ENCODE assay signal across 20 cellular contexts in genomic region chr1:18505666-18506065, GRCh38. TPM values are rescaled to one million over a fixed set of nuclear protein-coding genes. Genes with fewer than 3 reads are reported as not detected.
"Had no signal": no experiment of that assay in that cellular context is flagged by ENCODE, and none has a peak within 500 bp of the region (broad histone marks: within the 10 kb centered on the region; RNA-seq: fewer than 3 reads in every experiment).

No MANE protein-coding gene starts in this region.

- H3K27ac Mint-ChIP-seq: IgD-negative memory B cell had no signal

- H3K4me3 Mint-ChIP-seq: IgD-negative memory B cell had no signal

- H3K4me1 Mint-ChIP-seq: IgD-negative memory B cell had no signal

- DNase-seq: Kasumi-1, MM.1S, NCI-H1105 treated with DMSO at 0.1 percent for 48 hours, NCI-H1417 treated with DMSO at 0.1 percent for 48 hours, NCI-H146, NCI-H1694 treated with DMSO at 0.1 percent for 48 hours, NCI-H1930, NCI-H2081, NCI-H2107, NCI-H345, NCI-H446 treated with DMSO at 0.1 percent for 48 hours, NCI-H510A treated with DMSO at 0.1 percent for 48 hours, NCI-H526, NCI-H82, SHP77, SK-N-SH, SW 1271 had no signal

- ATAC-seq: K562 had no signal

RNA-seq across cellular contexts. Expression of gene KLHDC7A, which starts 24.9 kb away (rescaled TPM):
- total RNA-seq: SK-MEL-5 had no signal
